7 cellular contexts compared by ENCODE assay signal in genomic region chr11:64298966-64299846, GRCh38. TPM values are rescaled to one million over a fixed set of nuclear protein-coding genes. Genes with fewer than 3 reads are reported as not detected.
DNase-seq lines count a peak whose midpoint lies in the region; ATAC-seq, FAIRE-seq and TF ChIP-seq lines count a peak whose summit lies in the region.

No MANE protein-coding gene starts in this region.

- 7% methylated on average over 4 of the region's 60 CpGs for WGBS in HepG2 (ENCODE audit: low lambda C conversion rate)

- TF ChIP-seq CTCF in brain (conservative IDR thresholded peaks at IDR 0.05) (no peak), HepG2 (CRISPR knock-in tag; IDR thresholded peaks at IDR 0.05) (no peak)

- peaks cover 77% of the 10 kb centered on the region for H3K27me3 ChIP-seq in HUES48 (ENCODE audit: control insufficient read depth, insufficient read depth, low read length)
- peaks cover 26 to 64% of the 10 kb centered on the region in 2 experiments; a peak in 4 of 5 replicates for H3K27me3 ChIP-seq in HepG2 (ENCODE audit: control insufficient read depth in 1 of 2, insufficient read depth in 2 of 2, low read length in 2 of 2)
- peaks cover 55 to 66% of the 10 kb centered on the region in 2 donors for H3K27me3 ChIP-seq in stomach smooth muscle (ENCODE audit: control insufficient read depth in 1 of 2, insufficient read depth in 2 of 2, low read length in 2 of 2)

- H3K9ac ChIP-seq in HUES48 (ENCODE audit: low read depth, low read length) = no peak overlapping the region
- H3K9ac ChIP-seq in HepG2 (ENCODE audit: insufficient read depth, low read depth, low read length) = peak overlapping the region; percentile 25; the same call in 1 of the 2 replicates
- no peak overlapping the region for H3K9ac ChIP-seq in stomach smooth muscle (ENCODE audit: low read length in 2 of 2)

- CTCF ChIA-PET in HepG2 (lab: Yijun Ruan, JAX; ENCODE audit: low intra/inter-chr PET ratio, low total read pairs) = no interaction called here

- peaks cover 44% of the 10 kb centered on the region for H3K4me1 Mint-ChIP-seq in brain

- intact Hi-C loops in HepG2 (cut with micrococcal nuclease; ENCODE audit: unreplicated experiment) = no loop called here

- H3K9me3 ChIP-seq in HUES48 (ENCODE audit: control insufficient read depth, insufficient read depth, low read length) = no peaks in the 10 kb centered on the region
- H3K9me3 ChIP-seq in HepG2 (ENCODE audit: low read length) = no peaks in the 10 kb centered on the region
- no peaks in the 10 kb centered on the region for H3K9me3 ChIP-seq in stomach smooth muscle (ENCODE audit: control insufficient read depth in 2 of 2, low read length in 2 of 2)

- H3K4me3 ChIP-seq in HUES48 (ENCODE audit: low read depth, low read length) = peak overlapping the region; percentile 54; the same call in 1 of the 2 replicates
- H3K4me3 ChIP-seq in HepG2 (replicated peaks in 1 of 3; ENCODE audit: insufficient read depth in 1 of 3, low read depth in 2 of 3, low read length in 3 of 3) = peak overlapping the region; percentile 31 to 64 (median 46); a peak in 5 of 6 replicates
- H3K4me3 ChIP-seq in stomach smooth muscle (ENCODE audit: low read length in 2 of 2) = peak overlapping the region; percentile 12 to 60

- no TSS peak for BruUV-seq in HepG2 (replicated peaks; lab: Mats Ljungman, UMichigan)

- H4K20me1 ChIP-seq in HepG2 (ENCODE audit: insufficient read depth, low read length) = 0 out of 2 replicates have a peak, but pooled peaks cover 5% of the 10 kb centered on the region

- H3K4me1 ChIP-seq in HUES48 (ENCODE audit: control insufficient read depth, insufficient read depth, low read length) (peaks cover 8% of the 10 kb centered on the region; the same call in 1 of the 2 replicates), HepG2 (ENCODE audit: insufficient read depth, low read length) (peaks cover 39% of the 10 kb centered on the region), stomach smooth muscle (ENCODE audit: control insufficient read depth, insufficient read depth, low read length) (peaks cover 32% of the 10 kb centered on the region)

- H3K27ac Mint-ChIP-seq in brain = no peak overlapping the region

- H3K79me2 ChIP-seq in HepG2 (ENCODE audit: insufficient read depth, low read length) = no peaks in the 10 kb centered on the region

- H3K4me2 ChIP-seq in HepG2 (ENCODE audit: low read depth, low read length) = peak overlapping the region; percentile 84

- DNase-seq in HepG2 (ENCODE audit: low spot score) (no peak), NCI-H526 treated with DMSO at 0.1 percent for 48 hours (lab: John Stamatoyannopoulos, UW) (no peak), dedifferentiated amniotic fluid mesenchymal stem cell (ENCODE audit: extremely low spot score) (no peak)

- in situ Hi-C loops in HepG2 (cut with HindIII; ENCODE audit: extremely low pct_ligation_motif_present, low pct_unique_long_range_greater_than_20kb) = no loop called here

- POLR2A ChIA-PET in HepG2 (lab: Yijun Ruan, JAX) = interaction anchor here (0.7 to 1.0 kb wide), 2 partner anchors 25 to 30 kb away, joined by 3 to 4 read pairs; no protein-coding TSS in a partner anchor

- TF ChIP-seq POLR2A in HepG2 (IDR thresholded peaks at IDR 0.05; ENCODE audit: insufficient read depth in 1 of 2, low read depth in 2 of 2, low read length in 2 of 2) = no peak

- peak overlapping the region; percentile 72 to 80 (median 76) for H3K4me3 Mint-ChIP-seq in brain

- H3K27ac ChIP-seq in HUES48 (ENCODE audit: low read depth, low read length) (no peak overlapping the region), HepG2 (ENCODE audit: extremely low read length, insufficient read depth, low read length) (no peak overlapping the region), stomach smooth muscle (ENCODE audit: low read length) (no peak overlapping the region)

- TF ChIP-seq EP300 in HepG2 (IDR thresholded peaks at IDR 0.05; ENCODE audit: low read depth in 2 of 2, low read length in 2 of 2) (no peak), HepG2 (CRISPR knock-in tag; IDR thresholded peaks at IDR 0.05; ENCODE audit: borderline replicate concordance) (no peak)

- H3K36me3 Mint-ChIP-seq in brain = no peaks in the 10 kb centered on the region

- ATAC-seq in HepG2 (peak; percentile 16; the same call in 2 of the 3 replicates), HG03139 (IDR thresholded peaks at IDR 0.05; ENCODE audit: unreplicated experiment) (no peak)

- no peak for FAIRE-seq in HepG2 (lab: Jason Lieb, UNC)

- H3K36me3 ChIP-seq in HUES48 (ENCODE audit: control insufficient read depth, insufficient read depth, low read length) (no peaks in the 10 kb centered on the region), HepG2 (replicated peaks in 1 of 2; ENCODE audit: control insufficient read depth in 1 of 2, insufficient read depth in 2 of 2, low read length in 2 of 2) (no peaks in the 10 kb centered on the region), stomach smooth muscle (ENCODE audit: control insufficient read depth in 2 of 2, insufficient read depth in 2 of 2, low read length in 2 of 2) (no peaks in the 10 kb centered on the region)

- H3K9me3 Mint-ChIP-seq in brain = peaks cover 0 to 3% (median 0%) of the 10 kb centered on the region in 5 experiments

- peaks cover 84% of the 10 kb centered on the region for H3K27me3 Mint-ChIP-seq in brain

- H2AFZ ChIP-seq in HepG2 (ENCODE audit: low read length) = no peak overlapping the region

- no peak for TF ChIP-seq RAD21 in HepG2 (CRISPR knock-in tag; IDR thresholded peaks at IDR 0.05)

RNA-seq across cellular contexts. Expression of gene CATSPERZ, which starts 1.0 kb away (rescaled TPM):
- not detected for polyA plus RNA-seq in brain (ENCODE audit: insufficient read depth, low read depth, low replicate concordance)
- 0.22 and 0.73 TPM in 2 replicates for total RNA-seq in HepG2 (2016; rRNA removed; fragmentation: Illumina TruSeq; extraction: Trizol)
- not detected in 2 replicates for total RNA-seq in HepG2 (2016; cell fraction: cytosol; rRNA removed; fragmentation: Illumina TruSeq; extraction: Trizol; ENCODE audit: low read depth)
- total RNA-seq in HepG2 (2016; cell fraction: insoluble cytoplasmic fraction; rRNA removed; fragmentation: Illumina TruSeq; extraction: Trizol) = 0.49 and 0.52 TPM in 2 replicates
- total RNA-seq in HepG2 (2016; cell fraction: membrane; rRNA removed; fragmentation: Illumina TruSeq; extraction: Trizol) = 0.34 TPM in 1 of 2 replicates, not detected in the other
- not detected in 2 replicates for total RNA-seq in HepG2 (2016; cell fraction: nucleus; rRNA removed; fragmentation: Illumina TruSeq; extraction: Trizol)
- polyA plus RNA-seq in HepG2 (2011; rRNA removed) = 0.16 and 0.48 TPM in 2 replicates
- 0.26 and 0.66 TPM in 2 replicates for polyA plus RNA-seq in HepG2 (2011; cell fraction: cytosol; rRNA removed)
- 0.38 TPM in 1 of 2 replicates, not detected in the other for polyA plus RNA-seq in HepG2 (2011; cell fraction: nucleus; rRNA removed)
- polyA plus RNA-seq in HepG2 (2012) = 0.23 TPM in 1 of 2 replicates, not detected in the other
- polyA plus RNA-seq in HepG2 (2016; cell fraction: cytosol; fragmentation: Illumina TruSeq; extraction: Trizol; ENCODE audit: low read depth) = 0.15 and 0.65 TPM in 2 replicates
- polyA plus RNA-seq in HepG2 (2016; cell fraction: insoluble cytoplasmic fraction; fragmentation: Illumina TruSeq; extraction: Trizol; ENCODE audit: low read depth) = 0.59 TPM in 1 of 2 replicates, not detected in the other
- polyA plus RNA-seq in HepG2 (2016; cell fraction: membrane; fragmentation: Illumina TruSeq; extraction: Trizol; ENCODE audit: low read depth) = 0.44 TPM in 1 of 2 replicates, not detected in the other
- polyA plus RNA-seq in HepG2 (2016; cell fraction: nucleus; fragmentation: Illumina TruSeq; extraction: Trizol; ENCODE audit: insufficient read depth, low read depth) = 1.2 TPM in 1 of 2 replicates, not detected in the other
- polyA minus RNA-seq in HepG2 (2011; rRNA and poly(A)+ RNA removed; ENCODE audit: low replicate concordance) = 0.42 TPM in 1 of 2 replicates, not detected in the other
- not detected in 2 replicates for polyA minus RNA-seq in HepG2 (2011; cell fraction: cytosol; rRNA and poly(A)+ RNA removed)
- polyA minus RNA-seq in HepG2 (2011; cell fraction: nucleus; rRNA and poly(A)+ RNA removed) = not detected in 2 replicates

RNA-seq across cellular contexts. Expression of gene ESRRA, which starts 6.1 kb away (rescaled TPM):
- polyA plus RNA-seq in brain (ENCODE audit: insufficient read depth, low read depth, low replicate concordance) (33.1 TPM), HepG2 (2011; rRNA removed) (18.1 and 24.3 TPM in 2 replicates)
- total RNA-seq in HepG2 (2016; rRNA removed; fragmentation: Illumina TruSeq; extraction: Trizol) = 28.3 and 36.3 TPM in 2 replicates
- total RNA-seq in HepG2 (2016; cell fraction: cytosol; rRNA removed; fragmentation: Illumina TruSeq; extraction: Trizol; ENCODE audit: low read depth) = 21.0 and 23.1 TPM in 2 replicates
- total RNA-seq in HepG2 (2016; cell fraction: insoluble cytoplasmic fraction; rRNA removed; fragmentation: Illumina TruSeq; extraction: Trizol) = 26.0 and 36.9 TPM in 2 replicates
- total RNA-seq in HepG2 (2016; cell fraction: membrane; rRNA removed; fragmentation: Illumina TruSeq; extraction: Trizol) = 46.3 and 50.0 TPM in 2 replicates
- total RNA-seq in HepG2 (2016; cell fraction: nucleus; rRNA removed; fragmentation: Illumina TruSeq; extraction: Trizol) = 18.8 and 23.8 TPM in 2 replicates
- polyA plus RNA-seq in HepG2 (2011; cell fraction: cytosol; rRNA removed) = 23.6 and 37.4 TPM in 2 replicates
- 31.2 and 32.0 TPM in 2 replicates for polyA plus RNA-seq in HepG2 (2011; cell fraction: nucleus; rRNA removed)
- polyA plus RNA-seq in HepG2 (2012) = 15.3 and 20.7 TPM in 2 replicates
- 15.0 and 16.3 TPM in 2 replicates for polyA plus RNA-seq in HepG2 (2016; cell fraction: cytosol; fragmentation: Illumina TruSeq; extraction: Trizol; ENCODE audit: low read depth)
- polyA plus RNA-seq in HepG2 (2016; cell fraction: insoluble cytoplasmic fraction; fragmentation: Illumina TruSeq; extraction: Trizol; ENCODE audit: low read depth) = 19.1 and 21.1 TPM in 2 replicates
- polyA plus RNA-seq in HepG2 (2016; cell fraction: membrane; fragmentation: Illumina TruSeq; extraction: Trizol; ENCODE audit: low read depth) = 25.2 and 26.9 TPM in 2 replicates
- polyA plus RNA-seq in HepG2 (2016; cell fraction: nucleus; fragmentation: Illumina TruSeq; extraction: Trizol; ENCODE audit: insufficient read depth, low read depth) = 37.3 and 45.3 TPM in 2 replicates
- 28.9 and 57.4 TPM in 2 replicates for polyA minus RNA-seq in HepG2 (2011; rRNA and poly(A)+ RNA removed; ENCODE audit: low replicate concordance)
- 13.1 and 14.8 TPM in 2 replicates for polyA minus RNA-seq in HepG2 (2011; cell fraction: cytosol; rRNA and poly(A)+ RNA removed)
- polyA minus RNA-seq in HepG2 (2011; cell fraction: nucleus; rRNA and poly(A)+ RNA removed) = 10.8 and 12.1 TPM in 2 replicates

RNA-seq across cellular contexts. Expression of gene KCNK4, which starts 8.1 kb away (rescaled TPM):
- 3.4 TPM for polyA plus RNA-seq in brain (ENCODE audit: insufficient read depth, low read depth, low replicate concordance)
- total RNA-seq in HepG2 (2016; rRNA removed; fragmentation: Illumina TruSeq; extraction: Trizol) = not detected in 2 replicates
- not detected in 2 replicates for total RNA-seq in HepG2 (2016; cell fraction: cytosol; rRNA removed; fragmentation: Illumina TruSeq; extraction: Trizol; ENCODE audit: low read depth)
- total RNA-seq in HepG2 (2016; cell fraction: insoluble cytoplasmic fraction; rRNA removed; fragmentation: Illumina TruSeq; extraction: Trizol) = not detected in 2 replicates
- not detected in 2 replicates for total RNA-seq in HepG2 (2016; cell fraction: membrane; rRNA removed; fragmentation: Illumina TruSeq; extraction: Trizol)
- not detected in 2 replicates for total RNA-seq in HepG2 (2016; cell fraction: nucleus; rRNA removed; fragmentation: Illumina TruSeq; extraction: Trizol)
- not detected in 2 replicates for polyA plus RNA-seq in HepG2 (2011; rRNA removed)
- polyA plus RNA-seq in HepG2 (2011; cell fraction: cytosol; rRNA removed) = not detected in 2 replicates
- polyA plus RNA-seq in HepG2 (2011; cell fraction: nucleus; rRNA removed) = not detected in 2 replicates
- not detected in 2 replicates for polyA plus RNA-seq in HepG2 (2012)
- not detected in 2 replicates for polyA plus RNA-seq in HepG2 (2016; cell fraction: cytosol; fragmentation: Illumina TruSeq; extraction: Trizol; ENCODE audit: low read depth)
- not detected in 2 replicates for polyA plus RNA-seq in HepG2 (2016; cell fraction: insoluble cytoplasmic fraction; fragmentation: Illumina TruSeq; extraction: Trizol; ENCODE audit: low read depth)
- polyA plus RNA-seq in HepG2 (2016; cell fraction: membrane; fragmentation: Illumina TruSeq; extraction: Trizol; ENCODE audit: low read depth) = not detected in 2 replicates
- not detected in 2 replicates for polyA plus RNA-seq in HepG2 (2016; cell fraction: nucleus; fragmentation: Illumina TruSeq; extraction: Trizol; ENCODE audit: insufficient read depth, low read depth)
- polyA minus RNA-seq in HepG2 (2011; rRNA and poly(A)+ RNA removed; ENCODE audit: low replicate concordance) = 0.21 TPM in 1 of 2 replicates, not detected in the other
- polyA minus RNA-seq in HepG2 (2011; cell fraction: cytosol; rRNA and poly(A)+ RNA removed) = not detected in 2 replicates
- polyA minus RNA-seq in HepG2 (2011; cell fraction: nucleus; rRNA and poly(A)+ RNA removed) = not detected in 2 replicates

RNA-seq across cellular contexts. Expression of gene GPR137, which starts 13.6 kb away (rescaled TPM):
- polyA plus RNA-seq in brain (ENCODE audit: insufficient read depth, low read depth, low replicate concordance) = 99.1 TPM
- total RNA-seq in HepG2 (2016; rRNA removed; fragmentation: Illumina TruSeq; extraction: Trizol) = 10.3 and 13.2 TPM in 2 replicates
- total RNA-seq in HepG2 (2016; cell fraction: cytosol; rRNA removed; fragmentation: Illumina TruSeq; extraction: Trizol; ENCODE audit: low read depth) = 11.7 and 14.7 TPM in 2 replicates
- 8.2 and 14.4 TPM in 2 replicates for total RNA-seq in HepG2 (2016; cell fraction: insoluble cytoplasmic fraction; rRNA removed; fragmentation: Illumina TruSeq; extraction: Trizol)
- 15.8 and 22.6 TPM in 2 replicates for total RNA-seq in HepG2 (2016; cell fraction: membrane; rRNA removed; fragmentation: Illumina TruSeq; extraction: Trizol)
- total RNA-seq in HepG2 (2016; cell fraction: nucleus; rRNA removed; fragmentation: Illumina TruSeq; extraction: Trizol) = 10.5 and 11.6 TPM in 2 replicates
- 8.5 and 10.4 TPM in 2 replicates for polyA plus RNA-seq in HepG2 (2011; rRNA removed)
- 6.1 and 9.3 TPM in 2 replicates for polyA plus RNA-seq in HepG2 (2011; cell fraction: cytosol; rRNA removed)
- polyA plus RNA-seq in HepG2 (2011; cell fraction: nucleus; rRNA removed) = 22.5 and 26.2 TPM in 2 replicates
- polyA plus RNA-seq in HepG2 (2012) = 11.9 and 14.1 TPM in 2 replicates
- 19.8 and 22.4 TPM in 2 replicates for polyA plus RNA-seq in HepG2 (2016; cell fraction: cytosol; fragmentation: Illumina TruSeq; extraction: Trizol; ENCODE audit: low read depth)
- polyA plus RNA-seq in HepG2 (2016; cell fraction: insoluble cytoplasmic fraction; fragmentation: Illumina TruSeq; extraction: Trizol; ENCODE audit: low read depth) = 18.6 and 20.2 TPM in 2 replicates
- 33.5 and 34.6 TPM in 2 replicates for polyA plus RNA-seq in HepG2 (2016; cell fraction: membrane; fragmentation: Illumina TruSeq; extraction: Trizol; ENCODE audit: low read depth)
- 34.1 and 40.3 TPM in 2 replicates for polyA plus RNA-seq in HepG2 (2016; cell fraction: nucleus; fragmentation: Illumina TruSeq; extraction: Trizol; ENCODE audit: insufficient read depth, low read depth)
- 13.8 and 54.4 TPM in 2 replicates for polyA minus RNA-seq in HepG2 (2011; rRNA and poly(A)+ RNA removed; ENCODE audit: low replicate concordance)
- 4.0 and 5.5 TPM in 2 replicates for polyA minus RNA-seq in HepG2 (2011; cell fraction: cytosol; rRNA and poly(A)+ RNA removed)
- polyA minus RNA-seq in HepG2 (2011; cell fraction: nucleus; rRNA and poly(A)+ RNA removed) = 7.3 and 9.9 TPM in 2 replicates

RNA-seq across cellular contexts. Expression of gene BAD, which starts 14.7 kb away (rescaled TPM):
- polyA plus RNA-seq in brain (ENCODE audit: insufficient read depth, low read depth, low replicate concordance) (196 TPM), HepG2 (2011; rRNA removed) (17.9 and 21.2 TPM in 2 replicates)
- total RNA-seq in HepG2 (2016; rRNA removed; fragmentation: Illumina TruSeq; extraction: Trizol) = 28.5 and 33.0 TPM in 2 replicates
- 38.1 and 48.3 TPM in 2 replicates for total RNA-seq in HepG2 (2016; cell fraction: cytosol; rRNA removed; fragmentation: Illumina TruSeq; extraction: Trizol; ENCODE audit: low read depth)
- total RNA-seq in HepG2 (2016; cell fraction: insoluble cytoplasmic fraction; rRNA removed; fragmentation: Illumina TruSeq; extraction: Trizol) = 31.6 and 32.7 TPM in 2 replicates
- 45.1 and 50.4 TPM in 2 replicates for total RNA-seq in HepG2 (2016; cell fraction: membrane; rRNA removed; fragmentation: Illumina TruSeq; extraction: Trizol)
- total RNA-seq in HepG2 (2016; cell fraction: nucleus; rRNA removed; fragmentation: Illumina TruSeq; extraction: Trizol) = 11.0 and 16.1 TPM in 2 replicates
- 16.2 and 25.5 TPM in 2 replicates for polyA plus RNA-seq in HepG2 (2011; cell fraction: cytosol; rRNA removed)
- 11.7 and 12.5 TPM in 2 replicates for polyA plus RNA-seq in HepG2 (2011; cell fraction: nucleus; rRNA removed)
- 7.1 and 11.0 TPM in 2 replicates for polyA plus RNA-seq in HepG2 (2012)
- polyA plus RNA-seq in HepG2 (2016; cell fraction: cytosol; fragmentation: Illumina TruSeq; extraction: Trizol; ENCODE audit: low read depth) = 44.2 and 54.0 TPM in 2 replicates
- 30.5 and 33.9 TPM in 2 replicates for polyA plus RNA-seq in HepG2 (2016; cell fraction: insoluble cytoplasmic fraction; fragmentation: Illumina TruSeq; extraction: Trizol; ENCODE audit: low read depth)
- polyA plus RNA-seq in HepG2 (2016; cell fraction: membrane; fragmentation: Illumina TruSeq; extraction: Trizol; ENCODE audit: low read depth) = 44.1 and 45.8 TPM in 2 replicates
- polyA plus RNA-seq in HepG2 (2016; cell fraction: nucleus; fragmentation: Illumina TruSeq; extraction: Trizol; ENCODE audit: insufficient read depth, low read depth) = 18.3 and 24.9 TPM in 2 replicates
- 10.3 and 10.8 TPM in 2 replicates for polyA minus RNA-seq in HepG2 (2011; rRNA and poly(A)+ RNA removed; ENCODE audit: low replicate concordance)
- 3.5 and 4.1 TPM in 2 replicates for polyA minus RNA-seq in HepG2 (2011; cell fraction: cytosol; rRNA and poly(A)+ RNA removed)
- polyA minus RNA-seq in HepG2 (2011; cell fraction: nucleus; rRNA and poly(A)+ RNA removed) = 3.1 and 4.0 TPM in 2 replicates
